10 cellular contexts compared by ENCODE assay signal in the genomic region with DNA sequence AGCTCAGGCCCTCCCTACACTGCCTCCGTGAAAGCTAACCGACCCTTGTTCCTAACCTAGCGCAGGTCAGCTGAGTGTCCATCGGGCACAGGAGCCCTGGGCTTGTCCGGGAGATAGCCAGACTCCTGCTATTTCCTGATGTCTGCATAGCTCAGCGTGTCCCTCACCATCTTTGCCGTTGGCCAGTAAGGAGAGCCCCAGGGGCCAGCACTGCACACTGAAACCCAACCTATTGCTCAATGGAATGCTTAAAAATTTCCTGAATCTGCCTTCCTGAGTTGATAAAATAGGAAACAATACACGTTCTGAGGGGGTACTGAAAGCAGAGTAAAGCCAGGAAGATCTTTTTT. TPM values are rescaled to one million over a fixed set of nuclear protein-coding genes. Genes with fewer than 3 reads are reported as not detected.
A peak's percentile ranks its signal among the peaks of the same experiment; 100 is the strongest.
DNase-seq lines count a peak whose midpoint lies in the region; ATAC-seq and TF ChIP-seq lines count a peak whose summit lies in the region.
"Had no signal": no experiment of that assay in that cellular context is flagged by ENCODE, and none has a peak within 500 bp of the region (broad histone marks: within the 10 kb centered on the region; RNA-seq: fewer than 3 reads in every experiment).

No MANE protein-coding gene starts in this region.

- H3K36me3 ChIP-seq in subcutaneous abdominal adipose tissue (ENCODE audit: control insufficient read depth in 5 of 5, insufficient read depth in 5 of 5, low read length in 5 of 5) = no peaks in the 10 kb centered on the region
- no peaks in the 10 kb centered on the region for H3K36me3 ChIP-seq in sigmoid colon
- H3K36me3 ChIP-seq: BE2C had no signal

- no peak for TF ChIP-seq EP300 in sigmoid colon (IDR thresholded peaks at IDR 0.05)

- H3K4me1 ChIP-seq in subcutaneous abdominal adipose tissue (ENCODE audit: control insufficient read depth in 5 of 5, insufficient read depth in 5 of 5, low read length in 5 of 5) = peaks cover 7 to 41% (median 32%) of the 10 kb centered on the region in 5 donors
- peaks cover 0 to 47% (median 39%) of the 10 kb centered on the region in 4 donors for H3K4me1 ChIP-seq in sigmoid colon
- H3K4me1 ChIP-seq: BE2C had no signal

- H3K27me3 ChIP-seq in subcutaneous abdominal adipose tissue (ENCODE audit: control insufficient read depth in 5 of 5, insufficient read depth in 4 of 5, low read length in 5 of 5) (no peaks in the 10 kb centered on the region), sigmoid colon (no peaks in the 10 kb centered on the region)
- H3K27me3 ChIP-seq: BE2C had no signal

- peak; percentile 73 for DNase-seq in activated CD4-positive, alpha-beta T cell treated with anti-CD3 and anti-CD28 coated beads, Interleukin-2, amount 10 ng/mL, durations not matched to agents 24 days and 14 days
- no peak for DNase-seq in activated CD4-positive, alpha-beta T cell treated with anti-CD3 and anti-CD28 coated beads, Interleukin-2, amount 50 U/mL, for 1 hour
- DNase-seq in activated CD4-positive, alpha-beta memory T cell treated with anti-CD3 and anti-CD28 coated beads for 36 hours = no peak
- DNase-seq in hepatic stellate cell (ENCODE audit: low spot score) (peak; percentile 39), NCI-H1105 (lab: John Stamatoyannopoulos, UW) (no peak), sigmoid colon (no peak)
- DNase-seq: BE2C had no signal

- H3K36me3 Mint-ChIP-seq in activated CD4-positive, alpha-beta T cell treated with anti-CD3 and anti-CD28 coated beads, Interleukin-2, amount 10 ng/mL, durations not matched to agents 24 days and 14 days (ENCODE audit: low read depth) = peaks cover 48% of the 10 kb centered on the region
- peaks cover 12% of the 10 kb centered on the region for H3K36me3 Mint-ChIP-seq in activated CD4-positive, alpha-beta memory T cell treated with anti-CD3 and anti-CD28 coated beads for 36 hours

- peak overlapping the region in 1 of 5 donors; percentile 66 for H3K9ac ChIP-seq in subcutaneous abdominal adipose tissue (ENCODE audit: low read length in 5 of 5)

- H3K27me3 Mint-ChIP-seq in activated CD4-positive, alpha-beta T cell treated with anti-CD3 and anti-CD28 coated beads, Interleukin-2, amount 10 ng/mL, durations not matched to agents 24 days and 14 days = peaks cover 3% of the 10 kb centered on the region
- H3K27me3 Mint-ChIP-seq in activated CD4-positive, alpha-beta memory T cell treated with anti-CD3 and anti-CD28 coated beads for 36 hours = no peaks in the 10 kb centered on the region

- ATAC-seq in HG02571 (IDR thresholded peaks at IDR 0.05; ENCODE audit: unreplicated experiment) = no peak
- ATAC-seq: left colon had no signal

- no peak for TF ChIP-seq CTCF in sigmoid colon (IDR thresholded peaks at IDR 0.05)

- intact Hi-C loops in activated CD4-positive, alpha-beta T cell treated with anti-CD3 and anti-CD28 coated beads, Interleukin-2, amount 10 ng/mL, durations not matched to agents 24 days and 14 days (cut with micrococcal nuclease) = loop anchor here (5.0 kb wide), 1 partner anchor 480 kb away; no protein-coding TSS in a partner anchor
- intact Hi-C loops in activated CD4-positive, alpha-beta memory T cell treated with anti-CD3 and anti-CD28 coated beads for 36 hours (cut with micrococcal nuclease) = loop anchor here (5.0 to 10.0 kb wide), 3 partner anchors 302 to 480 kb away; no protein-coding TSS in a partner anchor
- intact Hi-C loops in sigmoid colon (cut with DNase I) = loop anchor here (10.0 kb wide), 1 partner anchor 888 kb away; no protein-coding TSS in a partner anchor

- H3K27ac Mint-ChIP-seq in activated CD4-positive, alpha-beta T cell treated with anti-CD3 and anti-CD28 coated beads, Interleukin-2, amount 10 ng/mL, durations not matched to agents 24 days and 14 days = peak overlapping the region; percentile 94
- H3K27ac Mint-ChIP-seq in activated CD4-positive, alpha-beta memory T cell treated with anti-CD3 and anti-CD28 coated beads for 36 hours = peak overlapping the region; percentile 99

- POLR2A ChIA-PET in activated CD4-positive, alpha-beta memory T cell treated with anti-CD3 and anti-CD28 coated beads for 36 hours (lab: Charles Lee) = interaction anchor here (0.6 to 11.5 kb wide), 30 partner anchors 9 to 311 kb away, joined by 3 to 267 read pairs (median 6); no protein-coding TSS in a partner anchor

- peak overlapping the region; percentile 89 for H3K4me3 Mint-ChIP-seq in activated CD4-positive, alpha-beta T cell treated with anti-CD3 and anti-CD28 coated beads, Interleukin-2, amount 10 ng/mL, durations not matched to agents 24 days and 14 days
- peak overlapping the region; percentile 93 for H3K4me3 Mint-ChIP-seq in activated CD4-positive, alpha-beta memory T cell treated with anti-CD3 and anti-CD28 coated beads for 36 hours

- peaks cover 95% of the 10 kb centered on the region for H3K4me1 Mint-ChIP-seq in activated CD4-positive, alpha-beta T cell treated with anti-CD3 and anti-CD28 coated beads, Interleukin-2, amount 10 ng/mL, durations not matched to agents 24 days and 14 days
- peaks cover 94% of the 10 kb centered on the region for H3K4me1 Mint-ChIP-seq in activated CD4-positive, alpha-beta memory T cell treated with anti-CD3 and anti-CD28 coated beads for 36 hours (ENCODE audit: low read depth)

- H3K27ac ChIP-seq in subcutaneous abdominal adipose tissue (ENCODE audit: low read depth, low read length) (no peak overlapping the region), sigmoid colon (peak overlapping the region in 1 of 4 donors; percentile 39)

- CTCF ChIA-PET in activated CD4-positive, alpha-beta memory T cell treated with anti-CD3 and anti-CD28 coated beads for 36 hours (lab: Charles Lee) = interaction anchor here (1.0 to 11.9 kb wide), 14 partner anchors 12 to 793 kb away, joined by 3 to 120 read pairs (median 6); no protein-coding TSS in a partner anchor

- 37 to 66% methylated on average over 8 of the region's 8 CpGs for WGBS in sigmoid colon, 2 donors

- TF ChIP-seq POLR2A in sigmoid colon (IDR thresholded peaks at IDR 0.05) = no peak

- H3K4me3 ChIP-seq in subcutaneous abdominal adipose tissue (ENCODE audit: low read depth in 1 of 5, low read length in 5 of 5) (peak overlapping the region; percentile 4 to 64 (median 34)), sigmoid colon (peak overlapping the region in 2 of 4 donors; percentile 5 to 29)

- H3K9me3 ChIP-seq in subcutaneous abdominal adipose tissue (ENCODE audit: control insufficient read depth in 5 of 5, low read length in 5 of 5) = no peaks in the 10 kb centered on the region
- no peaks in the 10 kb centered on the region for H3K9me3 ChIP-seq in sigmoid colon
- H3K9me3 ChIP-seq: BE2C had no signal

- no peaks in the 10 kb centered on the region for H3K9me3 Mint-ChIP-seq in activated CD4-positive, alpha-beta T cell treated with anti-CD3 and anti-CD28 coated beads, Interleukin-2, amount 10 ng/mL, durations not matched to agents 24 days and 14 days
- H3K9me3 Mint-ChIP-seq in activated CD4-positive, alpha-beta memory T cell treated with anti-CD3 and anti-CD28 coated beads for 36 hours = no peaks in the 10 kb centered on the region

RNA-seq across cellular contexts. Expression of a gene that starts 2.2 kb away (rescaled TPM):
- total RNA-seq in activated CD4-positive, alpha-beta T cell treated with anti-CD3 and anti-CD28 coated beads, Interleukin-2, amount 10 ng/mL, durations not matched to agents 24 days and 14 days = 100 and 101 TPM in 2 replicates
- 10 to 100 TPM; 50.6 to 55.8 TPM for total RNA-seq in activated CD4-positive, alpha-beta memory T cell treated with anti-CD3 and anti-CD28 coated beads for 36 hours
- 10 to 100 TPM in 1 of 4 donors, 1 to 10 TPM in 3; 5.7 to 23.3 (median 8.4) TPM for total RNA-seq in sigmoid colon
- polyA plus RNA-seq in sigmoid colon = 10 to 100 TPM in 1 of 3 donors, 1 to 10 TPM in 2; 2.8 to 11.9 (median 4.2) TPM

Comparison
In these comparisons a context has a peak if more than half of its experiments do, and no peak if none do; other contexts are left out.
1. DNase-seq: peak in activated CD4-positive, alpha-beta T cell treated with anti-CD3 and anti-CD28 coated beads, Interleukin-2, amount 10 ng/mL, durations not matched to agents 24 days and 14 days (single experiment) and hepatic stellate cell (single experiment); none in activated CD4-positive, alpha-beta T cell treated with anti-CD3 and anti-CD28 coated beads, Interleukin-2, amount 50 U/mL, for 1 hour (single experiment), activated CD4-positive, alpha-beta memory T cell treated with anti-CD3 and anti-CD28 coated beads for 36 hours (single experiment), NCI-H1105 (single experiment) and sigmoid colon (single experiment).